ENCODE assay signal across 13 cellular contexts in genomic region chr17:61786088-61786487, GRCh38.
"Had no signal": no experiment of that assay in that cellular context is flagged by ENCODE, and none has a peak within 500 bp of the region (broad histone marks: within the 10 kb centered on the region; RNA-seq: fewer than 3 reads in every experiment).

No MANE protein-coding gene starts in this region.

- ATAC-seq: lower lobe of right lung; naive thymus-derived CD4-positive, alpha-beta T cell; stimulated activated naive CD8-positive, alpha-beta T cell treated with anti-CD3 and anti-CD28 coated beads, Interleukin-15, amount 100 ng/mL, for 72 hours had no signal

- H3K27ac ChIP-seq: breast epithelium, lower lobe of right lung, neutrophil, thoracic aorta had no signal

- H3K4me1 ChIP-seq: breast epithelium, lower lobe of right lung had no signal

- H3K4me3 ChIP-seq: breast epithelium, lower lobe of right lung, thoracic aorta had no signal

- DNase-seq: activated T-cell treated with anti-CD3 and anti-CD28 coated beads for 4 hours; anterior cingulate cortex; endodermal cell; erythroblast; hippocampal formation; lower lobe of right lung; posterior cingulate gyrus; stimulated activated CD4-positive, alpha-beta T cell treated with anti-CD3 and anti-CD28 coated beads, Interleukin-4, amount 100 ng/mL, for 4 hours; stimulated activated naive CD8-positive, alpha-beta T cell treated with anti-CD3 and anti-CD28 coated beads, Interleukin-15, amount 100 ng/mL, for 72 hours had no signal

- H3K36me3 ChIP-seq: breast epithelium, lower lobe of right lung, thoracic aorta had no signal

- H3K27me3 ChIP-seq: breast epithelium, neutrophil had no signal

- H3K9me3 ChIP-seq: breast epithelium, lower lobe of right lung, neutrophil, thoracic aorta had no signal
